1 cellular context compared by ENCODE assay signal in genomic region chr21:41953249-41953830, GRCh38.
TF ChIP-seq lines count a peak whose summit lies in the region.

No MANE protein-coding gene starts in this region.

TF ChIP-seq in HepG2, 621 proteins besides CTCF, POLR2A, EP300 and RAD21 (continued from another document and continues in another):
- TF ChIP-seq ZHX1 (CRISPR knock-in tag; IDR thresholded peaks at IDR 0.05; ENCODE audit: low read depth) (0 out of 2 replicates have a peak, but pooled peaks have one; percentile 26), ZNF160 (CRISPR knock-in tag; IDR thresholded peaks at IDR 0.05) (no peak), JUNB (CRISPR knock-in tag; IDR thresholded peaks at IDR 0.05; ENCODE audit: borderline replicate concordance) (no peak), ARID5B (CRISPR knock-in tag; IDR thresholded peaks at IDR 0.05) (0 out of 2 replicates have a peak, but pooled peaks have one; percentile 13), CENPT (CRISPR knock-in tag; IDR thresholded peaks at IDR 0.05; ENCODE audit: low read depth) (no peak), CBX5 (CRISPR knock-in tag; IDR thresholded peaks at IDR 0.05; ENCODE audit: borderline replicate concordance) (no peak), ZNF230 (CRISPR knock-in tag; IDR thresholded peaks at IDR 0.05) (0 out of 2 replicates have a peak, but pooled peaks have one; percentile 15), ZBTB10 (CRISPR knock-in tag; IDR thresholded peaks at IDR 0.05; ENCODE audit: borderline replicate concordance) (peak; percentile 27; the same call in 1 of the 2 replicates), ZFP90 (CRISPR knock-in tag; IDR thresholded peaks at IDR 0.05; ENCODE audit: borderline replicate concordance) (no peak), KDM5A (IDR thresholded peaks at IDR 0.05; ENCODE audit: borderline replicate concordance, low read length) (no peak), MXI1 (IDR thresholded peaks at IDR 0.05; ENCODE audit: borderline replicate concordance, low read depth, low read length) (no peak), ZNF263 (CRISPR knock-in tag; IDR thresholded peaks at IDR 0.05) (peak; percentile 90), ZNF563 (CRISPR knock-in tag; IDR thresholded peaks at IDR 0.05) (peak; percentile 68; the same call in 1 of the 2 replicates), SP2 (CRISPR knock-in tag; IDR thresholded peaks at IDR 0.05) (0 out of 2 replicates have a peak, but pooled peaks have one; percentile 34), TAF1 (CRISPR knock-in tag; IDR thresholded peaks at IDR 0.05) (no peak), SP5 (CRISPR knock-in tag; IDR thresholded peaks at IDR 0.05; ENCODE audit: borderline replicate concordance, low read depth) (no peak), ZNF784 (CRISPR knock-in tag; IDR thresholded peaks at IDR 0.05; ENCODE audit: borderline replicate concordance) (no peak), THAP7 (CRISPR knock-in tag; IDR thresholded peaks at IDR 0.05) (no peak; the same call in 1 of the 2 replicates), ZNF362 (CRISPR knock-in tag; IDR thresholded peaks at IDR 0.05; ENCODE audit: borderline replicate concordance) (no peak), TARDBP (CRISPR knock-in tag; IDR thresholded peaks at IDR 0.05) (peak; percentile 11; the same call in 1 of the 2 replicates), ZNF720 (CRISPR knock-in tag; IDR thresholded peaks at IDR 0.05) (no peak), MXD3 (CRISPR knock-in tag; IDR thresholded peaks at IDR 0.05) (no peak), ZBTB26 (CRISPR knock-in tag; IDR thresholded peaks at IDR 0.05; ENCODE audit: borderline replicate concordance) (no peak), ZNF574 (CRISPR knock-in tag; IDR thresholded peaks at IDR 0.05) (no peak), FOXO4 (CRISPR knock-in tag; conservative IDR thresholded peaks at IDR 0.05) (no peak), NR2C2 (CRISPR knock-in tag; IDR thresholded peaks at IDR 0.05; ENCODE audit: borderline replicate concordance) (no peak), BRCA1 (CRISPR knock-in tag; IDR thresholded peaks at IDR 0.05) (no peak), ZFP36L2 (CRISPR knock-in tag; IDR thresholded peaks at IDR 0.05) (no peak), BRD4 (CRISPR knock-in tag; IDR thresholded peaks at IDR 0.05) (peak; percentile 77; the same call in 1 of the 2 replicates), ZSCAN20 (CRISPR knock-in tag; IDR thresholded peaks at IDR 0.05; ENCODE audit: borderline replicate concordance) (peak; percentile 82; the same call in 1 of the 2 replicates), SALL1 (CRISPR knock-in tag; IDR thresholded peaks at IDR 0.05) (peak; percentile 48), ZBTB7A (CRISPR knock-in tag; IDR thresholded peaks at IDR 0.05) (peak; percentile 71), STAG1 (CRISPR knock-in tag; IDR thresholded peaks at IDR 0.05) (no peak), ZNF607 (CRISPR knock-in tag; IDR thresholded peaks at IDR 0.05; ENCODE audit: borderline replicate concordance) (peak; percentile 43; the same call in 1 of the 2 replicates), TBL1XR1 (IDR thresholded peaks at IDR 0.05; ENCODE audit: borderline replicate concordance, low read length, partially characterized antibody) (no peak), BCL3 (CRISPR knock-in tag; IDR thresholded peaks at IDR 0.05) (no peak; the same call in 1 of the 2 replicates)
